ENCODE assay signal across 8 cellular contexts in genomic region chr17:30922235-30922993, GRCh38. TPM values are rescaled to one million over a fixed set of nuclear protein-coding genes. Genes with fewer than 3 reads are reported as not detected.
DNase-seq lines count a peak whose midpoint lies in the region; ATAC-seq and TF ChIP-seq lines count a peak whose summit lies in the region.

No MANE protein-coding gene starts in this region.

- peak overlapping the region; percentile 81 for H3K27ac Mint-ChIP-seq in memory B cell

- H3K4me1 Mint-ChIP-seq in memory B cell, result peaks cover 18% of the 10 kb centered on the region

- intact Hi-C loops in IMR-90 (cut with micrococcal nuclease) (no loop called here), colonic mucosa (cut with DNase I) (no loop called here)

- H2BK20ac ChIP-seq in IMR-90 (ENCODE audit: low read depth, low read length), result no peak overlapping the region

- H3K14ac ChIP-seq in IMR-90 (replicated peaks; ENCODE audit: low read depth, low read length), result no peak overlapping the region

- H4K5ac ChIP-seq in IMR-90 (ENCODE audit: low read depth, low read length), result no peak overlapping the region

- TF ChIP-seq CTCF in BJ (IDR thresholded peaks at IDR 0.05; ENCODE audit: insufficient read depth, low read depth, low read length) (no peak), IMR-90 (conservative IDR thresholded peaks at IDR 0.05; ENCODE audit: low read depth, low read length) (no peak), colonic mucosa (IDR thresholded peaks at IDR 0.05) (no peak), tibial nerve (IDR thresholded peaks at IDR 0.05) (no peak)

- no peak overlapping the region for H2BK120ac ChIP-seq in IMR-90 (ENCODE audit: low read depth, low read length)

- dilution Hi-C loops in IMR-90 (cut with HindIII; ENCODE audit: low sequenced_read_pairs, unreplicated experiment), result no loop called here

- peaks cover 11% of the 10 kb centered on the region for H3K27me3 ChIP-seq in BJ (ENCODE audit: control insufficient read depth, insufficient read depth, low read length)
- peaks cover 13% of the 10 kb centered on the region for H3K27me3 ChIP-seq in IMR-90 (ENCODE audit: control insufficient read depth, insufficient read depth, low read length)
- H3K27me3 ChIP-seq in colonic mucosa, result peaks cover 21% of the 10 kb centered on the region
- peaks cover 0 to 55% of the 10 kb centered on the region in 2 donors for H3K27me3 ChIP-seq in tibial nerve

- in situ Hi-C loops in IMR-90 (cut with MboI; ENCODE audit: low sequenced_read_pairs), result no loop called here

- H3K79me1 ChIP-seq in IMR-90 (ENCODE audit: low read depth in 1 of 2, low read length in 2 of 2), result 0 out of 4 replicates have a peak, but pooled peaks cover 0 to 5% of the 10 kb centered on the region in 2 experiments

- H3K56ac ChIP-seq in IMR-90 (ENCODE audit: extremely low read depth, insufficient read depth, low read length), result no peak overlapping the region

- H3K9me1 ChIP-seq in IMR-90 (ENCODE audit: insufficient read depth, low read length), result peaks cover 6% of the 10 kb centered on the region

- no peak overlapping the region for H4K91ac ChIP-seq in IMR-90 (ENCODE audit: insufficient read depth, low read depth, low read length)

- no peak overlapping the region for H3K27ac ChIP-seq in IMR-90 (ENCODE audit: insufficient read depth, low read length)
- H3K27ac ChIP-seq in colonic mucosa, result peak overlapping the region; percentile 9
- H3K27ac ChIP-seq in tibial nerve, result peak overlapping the region in 3 of 4 donors; percentile 17 to 63 (median 18)

- H3K23ac ChIP-seq in IMR-90 (ENCODE audit: low read depth, low read length), result peak overlapping the region; percentile 11; the same call in 1 of the 2 replicates

- ATAC-seq in IMR-90 (ENCODE audit: low read depth) (peak; percentile 52), memory B cell (ENCODE audit: low read depth) (peak; percentile 46), HG03354 (IDR thresholded peaks at IDR 0.05; ENCODE audit: poor library complexity, severe bottlenecking, unreplicated experiment) (no peak), GM18909 (IDR thresholded peaks at IDR 0.05; ENCODE audit: poor library complexity, unreplicated experiment) (no peak)

- no peak overlapping the region for H2BK5ac ChIP-seq in IMR-90 (ENCODE audit: low read depth, low read length, poor library complexity, severe bottlenecking)

- no peak for TF ChIP-seq RAD21 in IMR-90 (IDR thresholded peaks at IDR 0.05; ENCODE audit: low read length)

- no peak for TF ChIP-seq EP300 in tibial nerve (IDR thresholded peaks at IDR 0.05)

- no peaks in the 10 kb centered on the region for H3K27me3 Mint-ChIP-seq in memory B cell

- no peaks in the 10 kb centered on the region for H4K20me1 ChIP-seq in IMR-90 (ENCODE audit: insufficient read depth, low read length)

- BruUV-seq in IMR-90 (replicated peaks; lab: Mats Ljungman, UMichigan), result no TSS peak

- 3% methylated on average over 16 of the region's 64 CpGs; no CpG with 5 or more reads in 1 of the 2 experiments for WGBS in IMR-90 (ENCODE audit: extremely low coverage in 2 of 2, insufficient read length in 1 of 2), 2 experiments
- WGBS in tibial nerve, 2 donors, result 5 to 6% methylated on average over 28 to 35 of the region's 64 CpGs

- H3K36me3 Mint-ChIP-seq in memory B cell, result peaks cover 3% of the 10 kb centered on the region

- peak overlapping the region; percentile 28 for H3K4me3 ChIP-seq in BJ (ENCODE audit: low read depth, low read length)
- peak overlapping the region; percentile 1; the same call in 1 of the 2 replicates for H3K4me3 ChIP-seq in IMR-90 (ENCODE audit: insufficient read depth, low read depth, low read length)
- peak overlapping the region; percentile 59 for H3K4me3 ChIP-seq in colonic mucosa
- peak overlapping the region; percentile 31 to 54 (median 37) for H3K4me3 ChIP-seq in tibial nerve

- H3K18ac ChIP-seq in IMR-90 (ENCODE audit: low read depth, low read length), result no peak overlapping the region

- peak overlapping the region in 1 of 2 experiments; percentile 40; a peak in 1 of 4 replicates for H4K8ac ChIP-seq in IMR-90 (ENCODE audit: low read depth in 2 of 2, low read length in 2 of 2)

- H2AK5ac ChIP-seq in IMR-90 (ENCODE audit: low read depth, low read length), result no peak overlapping the region

- POLR2A ChIA-PET in BJ (lab: Charles Lee) (no interaction called here), IMR-90 (lab: Charles Lee; ENCODE audit: unreplicated experiment) (no interaction called here)

- CTCF ChIA-PET in BJ (lab: Yijun Ruan, JAX) (no interaction called here), IMR-90 (lab: Yijun Ruan, JAX) (no interaction called here)

- H3K9me3 ChIP-seq in IMR-90 (ENCODE audit: control insufficient read depth, insufficient read depth, low read length) (no peaks in the 10 kb centered on the region), colonic mucosa (no peaks in the 10 kb centered on the region), tibial nerve (no peaks in the 10 kb centered on the region)

- H3K9ac ChIP-seq in IMR-90 (ENCODE audit: low read depth, low read length), result no peak overlapping the region
- peak overlapping the region; percentile 12 to 63 for H3K9ac ChIP-seq in colonic mucosa (ENCODE audit: low read depth in 2 of 2, low read length in 2 of 2)

- H3K4me3 Mint-ChIP-seq in memory B cell, result peak overlapping the region; percentile 86

- H3K4ac ChIP-seq in IMR-90 (ENCODE audit: low read depth, low read length), result no peak overlapping the region; the same call in 1 of the 2 replicates

- no peaks in the 10 kb centered on the region for H3K9me3 Mint-ChIP-seq in memory B cell

- DNase-seq in BJ (ENCODE audit: low read depth) (no peak), IMR-90 (no peak), colonic mucosa (no peak), memory B cell (ENCODE audit: low spot score in 2 of 2) (peak; percentile 15 to 51), tibial nerve (ENCODE audit: low spot score in 2 of 2) (no peak), NCI-H82 (lab: John Stamatoyannopoulos, UW) (no peak)

- H2BK15ac ChIP-seq in IMR-90 (ENCODE audit: low read depth, low read length), result no peak overlapping the region

- H3K36me3 ChIP-seq in BJ (ENCODE audit: control insufficient read depth, insufficient read depth, low read length) (no peaks in the 10 kb centered on the region), IMR-90 (ENCODE audit: control insufficient read depth, insufficient read depth, low read length) (no peaks in the 10 kb centered on the region), colonic mucosa (no peaks in the 10 kb centered on the region), tibial nerve (no peaks in the 10 kb centered on the region)

- peak overlapping the region; percentile 77 for H2AFZ ChIP-seq in IMR-90 (replicated peaks; ENCODE audit: low read length, poor library complexity)

- TF ChIP-seq POLR2A in IMR-90 (IDR thresholded peaks at IDR 0.05; ENCODE audit: low read depth, low read length) (no peak), tibial nerve (IDR thresholded peaks at IDR 0.05) (no peak)

- H3K4me2 ChIP-seq in IMR-90 (ENCODE audit: low read depth, low read length), result peak overlapping the region; percentile 65

- H3K4me1 ChIP-seq in IMR-90 (ENCODE audit: control insufficient read depth, insufficient read depth, low read length) (peaks cover 5% of the 10 kb centered on the region), colonic mucosa (peaks cover 7% of the 10 kb centered on the region), tibial nerve (peaks cover 0 to 17% (median 9%) of the 10 kb centered on the region in 4 donors)

- H2AK9ac ChIP-seq in IMR-90 (replicated peaks; ENCODE audit: low read depth, low read length, poor library complexity), result peak overlapping the region; percentile 25

TF ChIP-seq in IMR-90, 13 proteins besides CTCF, POLR2A, EP300 and RAD21 (continues in another document):
- TF ChIP-seq MAFK (IDR thresholded peaks at IDR 0.05; ENCODE audit: low read depth, low read length) (no peak), SMC3 (IDR thresholded peaks at IDR 0.05; ENCODE audit: low read depth, low read length) (no peak), CEBPB (IDR thresholded peaks at IDR 0.05; ENCODE audit: low read depth, low read length) (no peak), MAZ (IDR thresholded peaks at IDR 0.05; ENCODE audit: borderline replicate concordance, low read depth, low read length) (no peak), FOS (IDR thresholded peaks at IDR 0.05; ENCODE audit: low read depth, low read length) (no peak), BHLHE40 (IDR thresholded peaks at IDR 0.05; ENCODE audit: low read depth, low read length) (no peak), RCOR1 (IDR thresholded peaks at IDR 0.05; ENCODE audit: insufficient replicate concordance, low read length) (no peak), NFE2L2 (IDR thresholded peaks at IDR 0.05; ENCODE audit: low read depth, low read length) (no peak), RFX5 (IDR thresholded peaks at IDR 0.05; ENCODE audit: low read depth, low read length) (no peak), CHD1 (IDR thresholded peaks at IDR 0.05; ENCODE audit: low read depth, low read length) (no peak), MXI1 (IDR thresholded peaks at IDR 0.05; ENCODE audit: borderline replicate concordance, low read depth, low read length) (no peak)

RNA-seq across cellular contexts. Expression of gene ADAP2, which starts 0.7 kb away (rescaled TPM):
- 0.12 and 0.42 TPM in 2 replicates for polyA plus RNA-seq in BJ (2011; rRNA removed)
- polyA minus RNA-seq in BJ (2011; rRNA and poly(A)+ RNA removed), result 0.76 and 1.0 TPM in 2 replicates
- total RNA-seq in IMR-90 (2012; rRNA removed), result 0.90 and 1.1 TPM in 2 replicates
- polyA plus RNA-seq in IMR-90 (2012; rRNA removed), result 0.90 and 1.2 TPM in 2 replicates
- polyA plus RNA-seq in IMR-90 (2012; cell fraction: cytosol; rRNA removed), result 0.79 and 6.5 TPM in 2 replicates
- polyA plus RNA-seq in IMR-90 (2012; cell fraction: nucleus; rRNA removed; ENCODE audit: low replicate concordance), result 1.6 and 1.9 TPM in 2 replicates
- 1 to 10 TPM; 4.4 to 5.6 TPM for total RNA-seq in colonic mucosa
- total RNA-seq in tibial nerve, result 10 to 100 TPM; 17.0 to 64.2 (median 30.8) TPM

RNA-seq across cellular contexts. Expression of gene TEFM, which starts 16.4 kb away (rescaled TPM):
- polyA plus RNA-seq in BJ (2011; rRNA removed) (5.1 and 11.5 TPM in 2 replicates), IMR-90 (2012; rRNA removed) (4.8 and 7.9 TPM in 2 replicates)
- polyA minus RNA-seq in BJ (2011; rRNA and poly(A)+ RNA removed), result 3.4 and 5.1 TPM in 2 replicates
- total RNA-seq in IMR-90 (2012; rRNA removed) (13.8 and 17.8 TPM in 2 replicates), colonic mucosa (10 to 100 TPM; 12.4 to 15.4 TPM), tibial nerve (10 to 100 TPM in 3 of 4 donors, 1 to 10 TPM in 1; 9.4 to 21.8 (median 12.4) TPM)
- polyA plus RNA-seq in IMR-90 (2012; cell fraction: cytosol; rRNA removed), result 2.4 and 3.0 TPM in 2 replicates
- polyA plus RNA-seq in IMR-90 (2012; cell fraction: nucleus; rRNA removed; ENCODE audit: low replicate concordance), result 1.1 and 11.9 TPM in 2 replicates

RNA-seq across cellular contexts. Expression of gene RNF135, which starts 48.4 kb away (rescaled TPM):
- polyA plus RNA-seq in BJ (2011; rRNA removed) (14.6 TPM in 2 replicates), IMR-90 (2012; rRNA removed) (8.6 and 9.0 TPM in 2 replicates)
- 5.7 and 6.8 TPM in 2 replicates for polyA minus RNA-seq in BJ (2011; rRNA and poly(A)+ RNA removed)
- total RNA-seq in IMR-90 (2012; rRNA removed) (5.3 and 5.9 TPM in 2 replicates), colonic mucosa (10 to 100 TPM; 18.6 to 18.9 TPM), tibial nerve (10 to 100 TPM; 33.3 to 78.3 (median 45.3) TPM)
- 8.2 and 8.4 TPM in 2 replicates for polyA plus RNA-seq in IMR-90 (2012; cell fraction: cytosol; rRNA removed)
- polyA plus RNA-seq in IMR-90 (2012; cell fraction: nucleus; rRNA removed; ENCODE audit: low replicate concordance), result 5.9 and 8.5 TPM in 2 replicates

Comparison
In these comparisons a context has a peak if more than half of its experiments do, and no peak if none do; other contexts are left out.
1. DNase-seq: peak in memory B cell (2 of 2); none in BJ (single experiment), IMR-90 (single experiment), colonic mucosa (single experiment), tibial nerve (0 of 2) and NCI-H82 (single experiment).
2. H3K4me3 ChIP-seq: peak in every context shown above with its lines; median percentile 59 in colonic mucosa; 37 in tibial nerve; 28 in BJ; 1 in IMR-90.
3. ATAC-seq: peak in IMR-90 (single experiment) and memory B cell (single experiment); none in HG03354 (single experiment) and GM18909 (single experiment).